1 cellular context compared by ENCODE assay signal in genomic region chr17:7015587-7016020, GRCh38.
TF ChIP-seq lines count a peak whose summit lies in the region.

No MANE protein-coding gene starts in this region.

TF ChIP-seq in H1, 55 proteins besides CTCF, POLR2A, EP300 and RAD21:
- TF ChIP-seq POLR2AphosphoS5 (IDR thresholded peaks at IDR 0.05; ENCODE audit: low read depth, low read length): no peak
- no peak for TF ChIP-seq RXRA (IDR thresholded peaks at IDR 0.05; ENCODE audit: insufficient read depth, low read depth, low read length)
- no peak for TF ChIP-seq CBX8 (IDR thresholded peaks at IDR 0.05; ENCODE audit: borderline replicate concordance, low read depth, low read length)
- TF ChIP-seq JUND (IDR thresholded peaks at IDR 0.05; ENCODE audit: low read length): no peak
- TF ChIP-seq MAFK (IDR thresholded peaks at IDR 0.05; ENCODE audit: low read depth, low read length): no peak
- no peak for TF ChIP-seq KDM1A (IDR thresholded peaks at IDR 0.05; ENCODE audit: borderline replicate concordance, low read length)
- TF ChIP-seq ZNF274 (IDR thresholded peaks at IDR 0.05; ENCODE audit: borderline replicate concordance, extremely low read depth, low read length): no peak
- TF ChIP-seq BRCA1 (IDR thresholded peaks at IDR 0.05; ENCODE audit: low read depth, low read length): no peak
- TF ChIP-seq SIX5 (IDR thresholded peaks at IDR 0.05; ENCODE audit: low read depth, low read length): no peak
- no peak for TF ChIP-seq HDAC2 (IDR thresholded peaks at IDR 0.05; ENCODE audit: borderline replicate concordance in 1 of 2, low read depth in 2 of 2, low read length in 2 of 2)
- TF ChIP-seq KDM5A (IDR thresholded peaks at IDR 0.05; ENCODE audit: low read length): no peak
- no peak for TF ChIP-seq SAP30 (IDR thresholded peaks at IDR 0.05; ENCODE audit: insufficient read depth, insufficient replicate concordance, low read length)
